Comparison of ENCODE assay signal across 9 cellular contexts in genomic region chr7:44921607-44922350, GRCh38. TPM values are rescaled to one million over a fixed set of nuclear protein-coding genes. Genes with fewer than 3 reads are reported as not detected.
DNase-seq lines count a peak whose midpoint lies in the region; ATAC-seq and TF ChIP-seq lines count a peak whose summit lies in the region.
"Had no signal": no experiment of that assay in that cellular context is flagged by ENCODE, and none has a peak within 500 bp of the region (broad histone marks: within the 10 kb centered on the region; RNA-seq: fewer than 3 reads in every experiment).

No MANE protein-coding gene starts in this region.

- no peak overlapping the region for H3K27ac Mint-ChIP-seq in H9
- H3K27ac Mint-ChIP-seq in activated naive CD8-positive, alpha-beta T cell, result peak overlapping the region; percentile 66
- no peak overlapping the region for H3K27ac Mint-ChIP-seq in progenitor cell of endocrine pancreas
- H3K27ac Mint-ChIP-seq: dendritic cell treated with granulocyte-macrophage colony-stimulating factor and Interleukin-4, amounts not matched to agents 40 ng/mL and 50 ng/mL, for 4 days had no signal

- H3K27me3 Mint-ChIP-seq in H9 (ENCODE audit: low read depth), result peaks cover 8% of the 10 kb centered on the region
- H3K27me3 Mint-ChIP-seq in activated naive CD8-positive, alpha-beta T cell, result no peaks in the 10 kb centered on the region
- H3K27me3 Mint-ChIP-seq in progenitor cell of endocrine pancreas, result peaks cover 17% of the 10 kb centered on the region
- H3K27me3 Mint-ChIP-seq: dendritic cell treated with granulocyte-macrophage colony-stimulating factor and Interleukin-4, amounts not matched to agents 40 ng/mL and 50 ng/mL, for 4 days had no signal

- intact Hi-C loops in Right ventricle myocardium inferior (cut with DNase I), result loop anchor here (1.0 to 5.0 kb wide), 3 partner anchors 34 to 333 kb away; partner anchors contain the start of gene PURB

- H2BK120ac ChIP-seq in H9 (ENCODE audit: low read depth, low read length, poor library complexity, severe bottlenecking), result no peak overlapping the region

- peak; percentile 87 for DNase-seq in DND-41
- DNase-seq in H9, result peak; percentile 86
- peak; percentile 62 for DNase-seq in NCI-H1092 (lab: John Stamatoyannopoulos, UW)
- peak; percentile 64 for DNase-seq in SW480 (ENCODE audit: low spot score)
- peak; percentile 97 for DNase-seq in Right ventricle myocardium inferior (ENCODE audit: missing footprints)
- peak; percentile 59 for DNase-seq in progenitor cell of endocrine pancreas (ENCODE audit: low spot score, unreplicated experiment)
- peak; percentile 90 for DNase-seq in ureter (ENCODE audit: low spot score)

- no peak overlapping the region for H4K8ac ChIP-seq in H9 (replicated peaks; ENCODE audit: insufficient read length, low read depth, low read length)

- H2BK5ac ChIP-seq in H9 (ENCODE audit: insufficient read length, low read length), result no peak overlapping the region

- no peak overlapping the region for H3K18ac ChIP-seq in H9 (ENCODE audit: insufficient read length, low read depth, low read length)

- H4K91ac ChIP-seq in H9 (ENCODE audit: insufficient read length, low read depth, low read length), result no peak overlapping the region

- H4K20me1 ChIP-seq in DND-41 (ENCODE audit: insufficient read depth, low read length) (no peaks in the 10 kb centered on the region), H9 (ENCODE audit: control insufficient read depth, insufficient read depth, insufficient read length) (no peaks in the 10 kb centered on the region)

- H3K23ac ChIP-seq in H9 (ENCODE audit: insufficient read length, low read depth, low read length), result no peak overlapping the region

- no peak overlapping the region for H2AK5ac ChIP-seq in H9 (ENCODE audit: insufficient read length, low read length)

- H3K4me1 Mint-ChIP-seq in H9 (0 out of 4 replicates have a peak, but pooled peaks cover 0 to 3% of the 10 kb centered on the region in 2 experiments), progenitor cell of endocrine pancreas (ENCODE audit: low read depth) (no peaks in the 10 kb centered on the region)
- peaks cover 16% of the 10 kb centered on the region for H3K4me1 Mint-ChIP-seq in activated naive CD8-positive, alpha-beta T cell (ENCODE audit: low read depth)

- no peak overlapping the region for H3K27ac ChIP-seq in DND-41 (ENCODE audit: low read length)
- H3K27ac ChIP-seq in H9 (ENCODE audit: insufficient read length, low read depth, low read length), result no peak overlapping the region

- TF ChIP-seq CTCF in DND-41 (IDR thresholded peaks at IDR 0.05; ENCODE audit: borderline replicate concordance, extremely low read depth, low read length, poor library complexity, severe bottlenecking) (peak; percentile 91), H9 (conservative IDR thresholded peaks at IDR 0.05) (peak; percentile 90), progenitor cell of endocrine pancreas (IDR thresholded peaks at IDR 0.05; ENCODE audit: unreplicated experiment) (peak; percentile 71)

- H3K79me2 ChIP-seq in DND-41 (ENCODE audit: insufficient read depth, low read length), result no peaks in the 10 kb centered on the region
- no peaks in the 10 kb centered on the region for H3K79me2 ChIP-seq in H9 (ENCODE audit: insufficient read depth, low read length)

- H3K79me1 ChIP-seq in H9 (ENCODE audit: insufficient read depth, low read depth, low read length, poor library complexity, severe bottlenecking), result no peaks in the 10 kb centered on the region

- no peaks in the 10 kb centered on the region for H3K23me2 ChIP-seq in H9 (ENCODE audit: insufficient read length, low read depth, low read length, poor library complexity, severe bottlenecking)

- H2BK20ac ChIP-seq in H9 (ENCODE audit: low read depth, low read length, poor library complexity, severe bottlenecking), result no peak overlapping the region

- H2BK15ac ChIP-seq in H9 (ENCODE audit: low read depth, low read length), result no peak overlapping the region; the same call in 1 of the 2 replicates

- H3K36me3 Mint-ChIP-seq in H9 (ENCODE audit: insufficient read depth in 1 of 3, low read depth in 3 of 3) (no peaks in the 10 kb centered on the region; a peak in 2 of 7 replicates), progenitor cell of endocrine pancreas (ENCODE audit: insufficient read depth) (no peaks in the 10 kb centered on the region)
- H3K36me3 Mint-ChIP-seq in activated naive CD8-positive, alpha-beta T cell, result no peaks in the 10 kb centered on the region

- no peak overlapping the region for H4K5ac ChIP-seq in H9 (ENCODE audit: insufficient read length, low read depth, low read length)

- no peak overlapping the region for H2BK12ac ChIP-seq in H9 (ENCODE audit: insufficient read length, low read depth, low read length)

- H3K4me3 ChIP-seq in DND-41 (ENCODE audit: low read depth in 1 of 2, low read length in 2 of 2), result no peak overlapping the region

- no CpG with 5 or more reads among the region's 14 CpGs for WGBS in H9 (ENCODE audit: extremely low coverage, insufficient read length, low lambda C conversion rate)

- H2AFZ ChIP-seq in DND-41 (ENCODE audit: low read depth, low read length) (peak overlapping the region; percentile 78), H9 (ENCODE audit: low read length) (peak overlapping the region; percentile 3)

- no peaks in the 10 kb centered on the region for H3K9me3 ChIP-seq in DND-41 (ENCODE audit: insufficient read depth, low read length, severe bottlenecking)
- H3K9me3 ChIP-seq in H9 (ENCODE audit: control insufficient read depth, low read depth, low read length), result no peaks in the 10 kb centered on the region

- H3T11ph ChIP-seq in H9 (ENCODE audit: low read length), result no peak overlapping the region

- no peak overlapping the region for H3K4ac ChIP-seq in H9 (ENCODE audit: low read depth, low read length)

- peaks cover 2 to 13% of the 10 kb centered on the region in 2 experiments; a peak in 4 of 5 replicates for H3K9me3 Mint-ChIP-seq in H9
- H3K9me3 Mint-ChIP-seq in activated naive CD8-positive, alpha-beta T cell (ENCODE audit: low read depth), result no peaks in the 10 kb centered on the region
- H3K9me3 Mint-ChIP-seq in progenitor cell of endocrine pancreas (ENCODE audit: low read depth), result no peaks in the 10 kb centered on the region
- H3K9me3 Mint-ChIP-seq: dendritic cell treated with granulocyte-macrophage colony-stimulating factor and Interleukin-4, amounts not matched to agents 40 ng/mL and 50 ng/mL, for 4 days had no signal

- no peak overlapping the region for H3K14ac ChIP-seq in H9 (ENCODE audit: insufficient read depth, low read length)

- H3K27me3 ChIP-seq in DND-41 (ENCODE audit: insufficient read depth, low read length, poor library complexity), result no peaks in the 10 kb centered on the region
- no peaks in the 10 kb centered on the region for H3K27me3 ChIP-seq in H9 (ENCODE audit: insufficient read depth, low read length)

- no peak overlapping the region for H3K9ac ChIP-seq in DND-41 (ENCODE audit: low read depth, low read length)
- H3K9ac ChIP-seq in H9 (ENCODE audit: extremely low read depth, insufficient read length, low read length), result no peak overlapping the region

- no peak overlapping the region for H3K4me3 Mint-ChIP-seq in H9
- H3K4me3 Mint-ChIP-seq in activated naive CD8-positive, alpha-beta T cell, result no peak overlapping the region
- H3K4me3 Mint-ChIP-seq in progenitor cell of endocrine pancreas (ENCODE audit: low read depth), result no peak overlapping the region
- H3K4me3 Mint-ChIP-seq: dendritic cell treated with granulocyte-macrophage colony-stimulating factor and Interleukin-4, amounts not matched to agents 40 ng/mL and 50 ng/mL, for 4 days had no signal

- no peaks in the 10 kb centered on the region for H3K36me3 ChIP-seq in DND-41 (ENCODE audit: insufficient read depth, low read length)

- H3K4me1 ChIP-seq in DND-41 (ENCODE audit: insufficient read depth, low read length) (peaks cover 5% of the 10 kb centered on the region; the same call in 1 of the 2 replicates), H9 (ENCODE audit: insufficient read depth, low read length) (no peaks in the 10 kb centered on the region)

- ATAC-seq in DND-41 (ENCODE audit: insufficient read depth, low read depth), result peak; percentile 99
- ATAC-seq in Right ventricle myocardium inferior, result peak; percentile 90

- H3K4me2 ChIP-seq in DND-41 (ENCODE audit: insufficient read depth, low read length), result peak overlapping the region; percentile 24; the same call in 1 of the 2 replicates
- H3K4me2 ChIP-seq in H9 (ENCODE audit: insufficient read depth, insufficient read length, low read length), result no peak overlapping the region

- H3K56ac ChIP-seq in H9 (ENCODE audit: insufficient read length, low read depth, low read length), result no peak overlapping the region

RNA-seq across cellular contexts. Expression of gene PURB, which starts 36.4 kb away (rescaled TPM):
- total RNA-seq in H9 (2021), result 20.5 and 21.3 TPM in 2 replicates
- total RNA-seq in Right ventricle myocardium inferior, result 13.8 TPM
- 25.0 and 25.3 TPM in 2 replicates for total RNA-seq in progenitor cell of endocrine pancreas
- 26.4 TPM for total RNA-seq in ureter

RNA-seq across cellular contexts. Expression of gene MYO1G, which starts 57.0 kb away (rescaled TPM):
- total RNA-seq in H9 (2021), result 0.55 and 0.57 TPM in 2 replicates
- total RNA-seq in Right ventricle myocardium inferior, result 1.9 TPM
- total RNA-seq in progenitor cell of endocrine pancreas, result 0.53 and 0.67 TPM in 2 replicates
- total RNA-seq in ureter, result 6.0 TPM
